19 cellular contexts compared by ENCODE assay signal in the genomic region with DNA sequence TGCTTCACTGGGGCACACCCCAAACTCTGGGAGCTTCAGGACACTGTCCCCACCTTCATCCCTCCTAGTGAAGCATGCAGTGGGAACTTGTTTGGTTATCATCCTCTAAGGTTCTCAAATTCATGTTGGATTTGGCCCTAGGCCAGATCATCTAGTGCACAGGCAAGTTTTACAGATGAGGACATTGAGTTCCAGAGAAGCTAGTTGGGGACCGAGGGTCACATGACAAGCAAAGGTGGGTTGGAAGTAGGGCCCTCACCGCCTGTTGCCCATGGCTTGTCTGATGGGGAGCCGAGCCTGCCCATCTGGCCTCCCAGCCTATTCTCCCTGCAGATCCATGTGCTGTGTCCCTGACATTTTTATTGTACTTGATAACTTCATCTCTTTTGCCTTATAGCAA. TPM values are rescaled to one million over a fixed set of nuclear protein-coding genes. Genes with fewer than 3 reads are reported as not detected.
DNase-seq lines count a peak whose midpoint lies in the region; ATAC-seq and TF ChIP-seq lines count a peak whose summit lies in the region.
"Had no signal": no experiment of that assay in that cellular context is flagged by ENCODE, and none has a peak within 500 bp of the region (broad histone marks: within the 10 kb centered on the region; RNA-seq: fewer than 3 reads in every experiment).

No MANE protein-coding gene starts in this region.

- no peaks in the 10 kb centered on the region for H3K27me3 ChIP-seq in SK-N-SH (ENCODE audit: insufficient read depth)
- H3K27me3 ChIP-seq in breast epithelium: no peaks in the 10 kb centered on the region
- no peaks in the 10 kb centered on the region for H3K27me3 ChIP-seq in smooth muscle cell (ENCODE audit: low read depth)
- H3K27me3 ChIP-seq: brain microvascular endothelial cell, gastrocnemius medialis, pancreas, Peyer's patch had no signal

- no peaks in the 10 kb centered on the region for H3K36me3 ChIP-seq in SK-N-SH (replicated peaks in 1 of 2; ENCODE audit: control insufficient read depth in 1 of 2, insufficient read depth in 2 of 2, low read length in 1 of 2)
- H3K36me3 ChIP-seq in breast epithelium: no peaks in the 10 kb centered on the region
- no peaks in the 10 kb centered on the region for H3K36me3 ChIP-seq in smooth muscle cell (ENCODE audit: low read depth)
- H3K36me3 ChIP-seq: brain microvascular endothelial cell, gastrocnemius medialis, pancreas, Peyer's patch had no signal

- 0 out of 2 replicates have a peak overlapping the region, but pooled peaks have one; percentile 87 for H3K4me2 ChIP-seq in SK-N-SH
- H3K4me2 ChIP-seq in smooth muscle cell: peak overlapping the region; percentile 91

- POLR2A ChIA-PET in SK-N-SH (lab: Yijun Ruan, JAX): interaction anchor here (0.6 to 1.0 kb wide), 3 partner anchors 34 to 169 kb away, joined by 3 to 4 read pairs (median 3); no protein-coding TSS in a partner anchor

- DNase-seq in SK-N-SH: no peak
- DNase-seq in HFF-Myc (ENCODE audit: extremely low read depth, low read depth): no peak
- no peak for DNase-seq in breast epithelium (ENCODE audit: low spot score in 2 of 2)
- DNase-seq in smooth muscle cell (lab: John Stamatoyannopoulos, UW; ENCODE audit: unreplicated experiment): no peak
- no peak for DNase-seq in NK-92 (lab: John Stamatoyannopoulos, UW; ENCODE audit: unreplicated experiment)
- no peak for DNase-seq in HPDE6-E6E7 (ENCODE audit: extremely low spot score)
- no peak for DNase-seq in activated gamma-delta T cell (lab: John Stamatoyannopoulos, UW)
- DNase-seq: activated CD4-positive, alpha-beta T cell treated with anti-CD3 and anti-CD28 coated beads, Interleukin-2, amount 10 ng/mL, durations not matched to agents 7 days and 5 days; activated T-cell treated with anti-CD3 and anti-CD28 coated beads for 4 hours; brain microvascular endothelial cell; gastrocnemius medialis; Kasumi-1; left colon; NCI-H146; NCI-H526; Peyer's patch; stimulated activated CD4-positive, alpha-beta T cell treated with anti-CD3 and anti-CD28 coated beads, Interleukin-2, amount 100 ng/mL, for 24 hours had no signal

- intact Hi-C loops in breast epithelium (cut with DNase I; ENCODE audit: low total_unique reads): loop anchor here (2.0 kb wide), 1 partner anchor 61 kb away; no protein-coding TSS in a partner anchor

- 96% methylated on average over 3 of the region's 3 CpGs for WGBS in SK-N-SH (ENCODE audit: low lambda C conversion rate)
- 100% methylated on average over 3 of the region's 3 CpGs for WGBS in smooth muscle cell (ENCODE audit: low lambda C conversion rate)

- no peak for TF ChIP-seq CTCF in SK-N-SH (IDR thresholded peaks at IDR 0.05)
- TF ChIP-seq CTCF in HFF-Myc (IDR thresholded peaks at IDR 0.05; ENCODE audit: low read depth, low read length, missing control alignments): no peak
- TF ChIP-seq CTCF in breast epithelium (IDR thresholded peaks at IDR 0.05): no peak
- TF ChIP-seq CTCF in smooth muscle cell (IDR thresholded peaks at IDR 0.05; ENCODE audit: borderline replicate concordance, insufficient read depth, poor library complexity, severe bottlenecking): no peak

- H3K4me3 ChIP-seq in SK-N-SH (ENCODE audit: low read depth in 2 of 2, low read length in 1 of 2) (no peak overlapping the region), HFF-Myc (replicated peaks; ENCODE audit: low read depth, low read length) (peak overlapping the region; percentile 73), breast epithelium (peak overlapping the region in 2 of 3 donors; percentile 45 to 75), smooth muscle cell (no peak overlapping the region)
- H3K4me3 ChIP-seq: gastrocnemius medialis, pancreas, Peyer's patch had no signal

- peaks cover 50% of the 10 kb centered on the region for H3K79me2 ChIP-seq in SK-N-SH (ENCODE audit: insufficient read depth)
- H3K79me2 ChIP-seq in smooth muscle cell (ENCODE audit: low read depth): peaks cover 80% of the 10 kb centered on the region

- H3K27ac ChIP-seq in SK-N-SH (ENCODE audit: low read depth in 2 of 2, low read length in 1 of 2) (no peak overlapping the region), breast epithelium (no peak overlapping the region), smooth muscle cell (ENCODE audit: low read depth) (no peak overlapping the region)
- H3K27ac ChIP-seq: brain microvascular endothelial cell, gastrocnemius medialis, pancreas, Peyer's patch had no signal

- no peak overlapping the region for H2AFZ ChIP-seq in SK-N-SH (ENCODE audit: low read depth)
- H2AFZ ChIP-seq in smooth muscle cell (ENCODE audit: low read depth): no peak overlapping the region

- no peak overlapping the region for H3K9ac ChIP-seq in SK-N-SH
- no peak overlapping the region for H3K9ac ChIP-seq in smooth muscle cell (ENCODE audit: low read depth)

- H3K9me2 ChIP-seq in SK-N-SH: no peaks in the 10 kb centered on the region

- TF ChIP-seq RAD21 in SK-N-SH (IDR thresholded peaks at IDR 0.05; ENCODE audit: low read length): no peak

- CTCF ChIA-PET in SK-N-SH (lab: Yijun Ruan, JAX): interaction anchor here (0.6 to 5.2 kb wide), 16 partner anchors 11 to 283 kb away, joined by 3 to 25 read pairs (median 4); no protein-coding TSS in a partner anchor

- H3K9me3 ChIP-seq in SK-N-SH: no peaks in the 10 kb centered on the region
- H3K9me3 ChIP-seq in breast epithelium: no peaks in the 10 kb centered on the region
- H3K9me3 ChIP-seq in smooth muscle cell (replicated peaks; ENCODE audit: low read depth): no peaks in the 10 kb centered on the region
- H3K9me3 ChIP-seq: gastrocnemius medialis, pancreas, Peyer's patch had no signal

- H3K4me1 ChIP-seq in SK-N-SH (ENCODE audit: control insufficient read depth in 1 of 2, insufficient read depth in 2 of 2, low read depth in 1 of 2, low read length in 1 of 2): peaks cover 0 to 30% of the 10 kb centered on the region in 2 experiments; a peak in 2 of 4 replicates
- H3K4me1 ChIP-seq in breast epithelium: no peaks in the 10 kb centered on the region
- peaks cover 8% of the 10 kb centered on the region for H3K4me1 ChIP-seq in smooth muscle cell (ENCODE audit: low read depth)

- H4K20me1 ChIP-seq in SK-N-SH (ENCODE audit: insufficient read depth) (no peaks in the 10 kb centered on the region), smooth muscle cell (ENCODE audit: low read depth) (peaks cover 67% of the 10 kb centered on the region)

- no peak for TF ChIP-seq EP300 in SK-N-SH (IDR thresholded peaks at IDR 0.05; ENCODE audit: borderline replicate concordance in 1 of 2, low read depth in 1 of 2, low read length in 1 of 2)

- TF ChIP-seq POLR2A in breast epithelium (IDR thresholded peaks at IDR 0.05): no peak

- H3F3A ChIP-seq in SK-N-SH (replicated peaks; ENCODE audit: insufficient read depth) (no peaks in the 10 kb centered on the region), smooth muscle cell (ENCODE audit: low read depth) (peaks cover 4% of the 10 kb centered on the region)

- ATAC-seq in SK-N-SH treated with all-trans-retinoic acid at 6 μM for 48 hours: no peak
- ATAC-seq: gastrocnemius medialis, left colon, pancreas had no signal

TF ChIP-seq in SK-N-SH, 30 proteins besides CTCF, POLR2A, EP300 and RAD21 (continues in another document):
- TF ChIP-seq, protein P1, sequence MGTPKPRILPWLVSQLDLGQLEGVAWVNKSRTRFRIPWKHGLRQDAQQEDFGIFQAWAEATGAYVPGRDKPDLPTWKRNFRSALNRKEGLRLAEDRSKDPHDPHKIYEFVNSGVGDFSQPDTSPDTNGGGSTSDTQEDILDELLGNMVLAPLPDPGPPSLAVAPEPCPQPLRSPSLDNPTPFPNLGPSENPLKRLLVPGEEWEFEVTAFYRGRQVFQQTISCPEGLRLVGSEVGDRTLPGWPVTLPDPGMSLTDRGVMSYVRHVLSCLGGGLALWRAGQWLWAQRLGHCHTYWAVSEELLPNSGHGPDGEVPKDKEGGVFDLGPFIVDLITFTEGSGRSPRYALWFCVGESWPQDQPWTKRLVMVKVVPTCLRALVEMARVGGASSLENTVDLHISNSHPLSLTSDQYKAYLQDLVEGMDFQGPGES (IDR thresholded peaks at IDR 0.05; ENCODE audit: low read depth, low read length): no peak
- TF ChIP-seq, protein P2, sequence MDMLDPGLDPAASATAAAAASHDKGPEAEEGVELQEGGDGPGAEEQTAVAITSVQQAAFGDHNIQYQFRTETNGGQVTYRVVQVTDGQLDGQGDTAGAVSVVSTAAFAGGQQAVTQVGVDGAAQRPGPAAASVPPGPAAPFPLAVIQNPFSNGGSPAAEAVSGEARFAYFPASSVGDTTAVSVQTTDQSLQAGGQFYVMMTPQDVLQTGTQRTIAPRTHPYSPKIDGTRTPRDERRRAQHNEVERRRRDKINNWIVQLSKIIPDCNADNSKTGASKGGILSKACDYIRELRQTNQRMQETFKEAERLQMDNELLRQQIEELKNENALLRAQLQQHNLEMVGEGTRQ (IDR thresholded peaks at IDR 0.05; ENCODE audit: borderline replicate concordance, low read depth, low read length): no peak

TF ChIP-seq in SK-N-SH treated with all-trans-retinoic acid at 6 μM for 48 hours, 23 proteins besides CTCF, POLR2A, EP300 and RAD21 (continues in another document):
- no peak for TF ChIP-seq ZNF8 (CRISPR knock-in tag; IDR thresholded peaks at IDR 0.05)
- no peak for TF ChIP-seq ARNTL (CRISPR knock-in tag; IDR thresholded peaks at IDR 0.05; ENCODE audit: borderline replicate concordance, low read depth)

RNA-seq across cellular contexts. Expression of a gene that starts 2.8 kb away (rescaled TPM):
- polyA plus RNA-seq in SK-N-SH (2012; rRNA removed) (16.3 and 20.4 TPM in 2 replicates), smooth muscle cell (25.4 and 29.1 TPM in 2 replicates)
- polyA plus RNA-seq in SK-N-SH (2012; cell fraction: cytosol; rRNA removed): 16.0 and 19.1 TPM in 2 replicates
- polyA plus RNA-seq in SK-N-SH (2012; cell fraction: nucleus; rRNA removed): 11.9 and 20.1 TPM in 2 replicates
- total RNA-seq in breast epithelium (10 to 100 TPM; 20.6 to 34.0 (median 23.6) TPM), smooth muscle cell (16.2 and 20.6 TPM in 2 replicates)

RNA-seq across cellular contexts. Expression of a gene that starts 43.2 kb away (rescaled TPM):
- polyA plus RNA-seq in SK-N-SH (2012; rRNA removed) (3.2 and 3.3 TPM in 2 replicates), smooth muscle cell (9.4 and 11.1 TPM in 2 replicates)
- 5.3 and 5.6 TPM in 2 replicates for polyA plus RNA-seq in SK-N-SH (2012; cell fraction: cytosol; rRNA removed)
- polyA plus RNA-seq in SK-N-SH (2012; cell fraction: nucleus; rRNA removed): 1.4 and 3.9 TPM in 2 replicates
- total RNA-seq in breast epithelium (10 to 100 TPM; 21.1 to 30.2 (median 21.9) TPM), smooth muscle cell (22.5 and 23.1 TPM in 2 replicates)

Comparison
In these comparisons a context has a peak if more than half of its experiments do, and no peak if none do; other contexts are left out.
1. H3K4me3 ChIP-seq: peak in HFF-Myc (single experiment) and breast epithelium (2 of 3); none in SK-N-SH (0 of 2) and smooth muscle cell (single experiment).